24 cellular contexts compared by ENCODE assay signal in the genomic region with DNA sequence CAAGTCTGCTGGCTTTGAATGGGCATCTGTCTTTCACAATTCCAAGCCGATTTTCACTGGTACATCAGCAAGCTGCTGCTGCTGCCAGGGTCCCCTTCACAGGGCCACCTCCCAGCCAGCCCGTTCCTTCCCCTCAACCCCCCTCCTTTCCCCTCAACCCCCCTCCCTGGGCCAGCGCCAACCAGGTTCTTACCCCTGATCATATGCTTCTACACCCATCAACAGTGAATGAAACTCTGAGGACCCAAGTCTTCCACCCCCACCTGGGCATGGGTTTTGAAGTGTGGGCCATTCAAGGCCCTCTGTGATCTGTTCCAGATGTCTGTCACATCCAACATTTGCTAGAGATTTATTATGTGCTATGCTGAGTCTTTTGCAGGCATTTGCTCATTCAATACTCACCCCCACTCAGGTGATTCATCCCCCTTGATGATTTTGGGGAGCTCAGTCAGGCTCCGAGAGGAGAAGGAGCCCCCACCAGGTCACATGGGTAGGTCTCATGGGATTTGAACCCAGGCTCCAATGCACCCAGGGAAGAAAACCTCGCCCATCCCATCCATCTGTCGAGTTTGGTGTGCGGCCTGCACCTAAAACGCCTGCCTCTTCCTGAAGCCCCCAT.
"Had no signal": no experiment of that assay in that cellular context is flagged by ENCODE, and none has a peak within 500 bp of the region (broad histone marks: within the 10 kb centered on the region; RNA-seq: fewer than 3 reads in every experiment).

No MANE protein-coding gene starts in this region.

- H3K36me3 Mint-ChIP-seq: activated CD8-positive, alpha-beta memory T cell treated with anti-CD3 and anti-CD28 coated beads, Interleukin-2, amount 10 ng/mL, durations not matched to agents 7 days and 5 days; activated naive CD4-positive, alpha-beta T cell treated with anti-CD3 and anti-CD28 coated beads, Interleukin-2, amount 50 U/mL, for 72 hours had no signal

- H3K27me3 ChIP-seq: ascending aorta, body of pancreas had no signal

- H3K4me3 ChIP-seq: ascending aorta, body of pancreas had no signal

- H3K9ac ChIP-seq: KMS-11 had no signal

- H3K4me3 Mint-ChIP-seq: activated CD8-positive, alpha-beta memory T cell treated with anti-CD3 and anti-CD28 coated beads, Interleukin-2, amount 10 ng/mL, durations not matched to agents 7 days and 5 days; activated naive CD8-positive, alpha-beta T cell treated with anti-CD3 and anti-CD28 coated beads, Interleukin-2, amount 50 U/mL, for 24 hours; activated T-cell treated with anti-CD3 and anti-CD28 coated beads, Interleukin-2, amount 50 U/mL, for 4 hours; central memory CD8-positive, alpha-beta T cell; T-helper 17 cell; WTC11 had no signal

- H3K9me3 Mint-ChIP-seq: activated naive CD8-positive, alpha-beta T cell treated with anti-CD3 and anti-CD28 coated beads, Interleukin-2, amount 50 U/mL, for 24 hours; activated T-cell treated with anti-CD3 and anti-CD28 coated beads, Interleukin-2, amount 50 U/mL, for 4 hours; central memory CD8-positive, alpha-beta T cell had no signal

- H3K4me1 Mint-ChIP-seq: activated CD8-positive, alpha-beta memory T cell treated with anti-CD3 and anti-CD28 coated beads, Interleukin-2, amount 10 ng/mL, durations not matched to agents 7 days and 5 days; central memory CD8-positive, alpha-beta T cell had no signal

- H3K4me2 ChIP-seq: KMS-11 had no signal

- H3K27ac ChIP-seq: ascending aorta, body of pancreas, KMS-11 had no signal

- DNase-seq: activated CD4-positive, alpha-beta T cell treated with anti-CD3 and anti-CD28 coated beads for 48 hours; activated CD4-positive, alpha-beta T cell treated with anti-CD3 and anti-CD28 coated beads, Interleukin-2, amount 50 U/mL, for 4 hours; activated CD4-positive, CD25-positive, alpha-beta regulatory T cell treated with anti-CD3 and anti-CD28 coated beads, Interleukin-2, amount 50 U/mL, for 72 hours; activated CD8-positive, alpha-beta memory T cell treated with anti-CD3 and anti-CD28 coated beads, Interleukin-2, amount 10 ng/mL, durations not matched to agents 7 days and 5 days; activated effector memory CD4-positive, alpha-beta T cell treated with anti-CD3 and anti-CD28 coated beads, Interleukin-2, amount 50 U/mL, for 16 hours; activated naive CD4-positive, alpha-beta T cell treated with Interleukin-2 at 50 U/mL for 16 hours; activated naive CD8-positive, alpha-beta T cell treated with anti-CD3 and anti-CD28 coated beads, Interleukin-2, amount 50 U/mL, for 24 hours; activated T-cell treated with anti-CD3 and anti-CD28 coated beads, Interleukin-2, amount 50 U/mL, for 4 hours; amniotic stem cell; body of pancreas; NCI-H1092 treated with DMSO at 0.1 percent for 48 hours; NCI-H1417 treated with DMSO at 0.1 percent for 48 hours; NCI-H1694; NCI-H2029; NCI-H2107; NCI-H510A treated with DMSO at 0.1 percent for 48 hours; NCI-H69; T-helper 17 cell; T-helper 9 cell had no signal

- H3K9me3 ChIP-seq: ascending aorta, body of pancreas had no signal

- H3K27me3 Mint-ChIP-seq: T-helper 17 cell had no signal

- ATAC-seq: activated CD8-positive, alpha-beta memory T cell treated with anti-CD3 and anti-CD28 coated beads, Interleukin-2, amount 10 ng/mL, durations not matched to agents 7 days and 5 days; activated naive CD4-positive, alpha-beta T cell treated with anti-CD3 and anti-CD28 coated beads, Interleukin-2, amount 50 U/mL, for 72 hours; activated naive CD8-positive, alpha-beta T cell treated with anti-CD3 and anti-CD28 coated beads, Interleukin-2, amount 50 U/mL, for 24 hours; activated T-cell treated with anti-CD3 and anti-CD28 coated beads, Interleukin-2, amount 50 U/mL, for 4 hours; body of pancreas; T-helper 17 cell; WTC11 had no signal

- H3K36me3 ChIP-seq: ascending aorta had no signal

- H3K27ac Mint-ChIP-seq: activated CD8-positive, alpha-beta memory T cell treated with anti-CD3 and anti-CD28 coated beads, Interleukin-2, amount 10 ng/mL, durations not matched to agents 7 days and 5 days; activated naive CD4-positive, alpha-beta T cell treated with anti-CD3 and anti-CD28 coated beads, Interleukin-2, amount 50 U/mL, for 72 hours; activated naive CD8-positive, alpha-beta T cell treated with anti-CD3 and anti-CD28 coated beads, Interleukin-2, amount 50 U/mL, for 24 hours; T-helper 17 cell; WTC11 had no signal
